In genomic region chr6:143375022-143375585, GRCh38 we compare ENCODE assay signal across 19 cellular contexts.
A peak's percentile ranks its signal among the peaks of the same experiment; 100 is the strongest.
DNase-seq lines count a peak whose midpoint lies in the region; ATAC-seq, FAIRE-seq and TF ChIP-seq lines count a peak whose summit lies in the region.
"Had no signal": no experiment of that assay in that cellular context is flagged by ENCODE, and none has a peak within 500 bp of the region (broad histone marks: within the 10 kb centered on the region; RNA-seq: fewer than 3 reads in every experiment).

No MANE protein-coding gene starts in this region.

- no peaks in the 10 kb centered on the region for H3K36me3 ChIP-seq in GM12878 (ENCODE audit: control insufficient read depth in 2 of 2, insufficient read depth in 2 of 2, low read length in 1 of 2)

- H3K4me3 ChIP-seq in GM12878 = no peak overlapping the region

- CTCF ChIA-PET in GM12878 (lab: Yijun Ruan, JAX) = interaction anchor here (0.6 to 1.8 kb wide), 4 partner anchors 13 to 814 kb away, joined by 3 to 6 read pairs (median 4); no protein-coding TSS in a partner anchor

- no peaks in the 10 kb centered on the region for H4K20me1 ChIP-seq in GM12878 (ENCODE audit: control insufficient read depth, insufficient read depth)

- SMC1A ChIA-PET in GM12878 (lab: Charles Lee; ENCODE audit: uncharacterized antibody, unreplicated experiment) = interaction anchor here (0.8 to 1.6 kb wide), 3 partner anchors 41 to 74 kb away, joined by 3 to 4 read pairs (median 3); no protein-coding TSS in a partner anchor

- intact Hi-C loops in GM12878 (cut with micrococcal nuclease; ENCODE audit: unreplicated experiment) = no loop called here

- FAIRE-seq in GM12878 (lab: Jason Lieb, UNC) = peak; percentile 31

- no peak for TF ChIP-seq CTCF in GM10266 (IDR thresholded peaks at IDR 0.05; ENCODE audit: control insufficient read depth, insufficient read depth, low read depth, missing control alignments)
- TF ChIP-seq CTCF in GM12878 (IDR thresholded peaks at IDR 0.05 in 2 of 3, conservative IDR thresholded peaks at IDR 0.05 in 1 of 3; ENCODE audit: control insufficient read depth in 2 of 3, extremely low read depth in 1 of 3, insufficient read depth in 1 of 3, low read depth in 3 of 3, low read length in 3 of 3) = no peak

- TF ChIP-seq POLR2A in GM12878 (IDR thresholded peaks at IDR 0.05; ENCODE audit: low read depth, low read length) = no peak

- H3K4me2 ChIP-seq in GM12878 (ENCODE audit: control insufficient read depth, insufficient read depth) = 0 out of 2 replicates have a peak overlapping the region, but pooled peaks have one; percentile 28

- DNase-seq in GM10266 (ENCODE audit: extremely low spot score) (peak; percentile 12), GM12878 (ENCODE audit: low read depth, low spot score) (no peak), NCI-H1092 (lab: John Stamatoyannopoulos, UW) (no peak)
- no peak for DNase-seq in activated CD4-positive, alpha-beta T cell treated with anti-CD3 and anti-CD28 coated beads for 48 hours
- no peak for DNase-seq in stimulated activated naive CD4-positive, alpha-beta T cell (lab: John Stamatoyannopoulos, UW)
- DNase-seq: C1 segment of cervical spinal cord; CD4-positive, CD25-positive, alpha-beta regulatory T cell; CD8-positive, alpha-beta memory T cell; COR-L47; DMS 273 treated with DMSO at 0.1 percent for 48 hours; DMS53; DND-41; EL; GOT3; H7; HFFc6; KG1 had no signal

- H3K79me2 ChIP-seq in GM12878 (ENCODE audit: control insufficient read depth, insufficient read depth, low read length) = no peaks in the 10 kb centered on the region

- TF ChIP-seq RAD21 in GM12878 (IDR thresholded peaks at IDR 0.05; ENCODE audit: insufficient read depth, low read depth, low read length) = no peak

- POLR2A ChIA-PET in GM12878 (lab: Charles Lee) = no interaction called here

- H3K27ac ChIP-seq in GM12878 (ENCODE audit: control insufficient read depth, insufficient read depth) = peak overlapping the region; percentile 26

- peak; percentile 46 for ATAC-seq in HG02870 (IDR thresholded peaks at IDR 0.05; ENCODE audit: unreplicated experiment)
- peak; percentile 57 for ATAC-seq in GM12878
- ATAC-seq: HCT116 had no signal

- peaks cover 7% of the 10 kb centered on the region; the same call in 2 of the 3 replicates for H3K9me3 ChIP-seq in GM12878 (replicated peaks; ENCODE audit: control insufficient read depth, insufficient read depth, low read length)

- in situ Hi-C loops in GM12878 (cut with MboI) = no loop called here

- WGBS in GM12878 (ENCODE audit: insufficient coverage, insufficient replicate concordance, low lambda C conversion rate, missing lambda C conversion rate) = 22% methylated on average over 5 of the region's 5 CpGs

- H3K4me1 ChIP-seq in GM12878 (ENCODE audit: control insufficient read depth, insufficient read depth, low read length) = peaks cover 16% of the 10 kb centered on the region; the same call in 1 of the 2 replicates

- RAD21 ChIA-PET in GM12878 (lab: Charles Lee; ENCODE audit: unreplicated experiment) = no interaction called here

- no TSS peak for BruUV-seq in GM12878 (replicated peaks; lab: Mats Ljungman, UMichigan)

- no peak overlapping the region for H3K9ac ChIP-seq in GM12878 (ENCODE audit: control insufficient read depth, insufficient read depth, low read length)

- TF ChIP-seq EP300 in GM12878 (IDR thresholded peaks at IDR 0.05; ENCODE audit: borderline replicate concordance in 1 of 2, control insufficient read depth in 1 of 2, low read depth in 2 of 2, low read length in 2 of 2) = no peak

- H3K27me3 ChIP-seq in GM12878 (replicated peaks in 1 of 2; ENCODE audit: control insufficient read depth in 2 of 2, insufficient read depth in 2 of 2, low read length in 1 of 2) = no peaks in the 10 kb centered on the region

- H2AFZ ChIP-seq in GM12878 (ENCODE audit: control insufficient read depth, low read depth, low read length) = no peak overlapping the region

TF ChIP-seq in GM12878, 131 proteins besides CTCF, POLR2A, EP300 and RAD21:
- no peak for TF ChIP-seq E2F8 (IDR thresholded peaks at IDR 0.05; ENCODE audit: low read depth, partially characterized antibody)
- peak; percentile 70 for TF ChIP-seq JUNB (IDR thresholded peaks at IDR 0.05)
- no peak for TF ChIP-seq SUZ12 (IDR thresholded peaks at IDR 0.05; ENCODE audit: unreplicated experiment)
- peak; percentile 57; the same call in 1 of the 2 replicates for TF ChIP-seq ATF2 (IDR thresholded peaks at IDR 0.05; ENCODE audit: low read length)
- peak; percentile 29; the same call in 1 of the 2 replicates for TF ChIP-seq FOXM1 (IDR thresholded peaks at IDR 0.05; ENCODE audit: low read depth, low read length)
- peak; percentile 62 for TF ChIP-seq EED (IDR thresholded peaks at IDR 0.05; ENCODE audit: low read depth)
- TF ChIP-seq BCL3 (IDR thresholded peaks at IDR 0.05; ENCODE audit: borderline replicate concordance, insufficient read depth, low read depth, low read length, poor library complexity, severe bottlenecking) = no peak
- peak; percentile 63; the same call in 1 of the 2 replicates for TF ChIP-seq NFIC (IDR thresholded peaks at IDR 0.05; ENCODE audit: low read depth, low read length)
- 0 out of 2 replicates have a peak, but pooled peaks have one; percentile 25 for TF ChIP-seq MEF2A (IDR thresholded peaks at IDR 0.05; ENCODE audit: insufficient read depth, low read depth, low read length)
- TF ChIP-seq CREB1 (IDR thresholded peaks at IDR 0.05; ENCODE audit: low read depth) = 0 out of 2 replicates have a peak, but pooled peaks have one; percentile 34
TF ChIP-seq in GM12878: peak in this region for 7.
